Comparison of ENCODE assay signal across 15 cellular contexts in the genomic region with DNA sequence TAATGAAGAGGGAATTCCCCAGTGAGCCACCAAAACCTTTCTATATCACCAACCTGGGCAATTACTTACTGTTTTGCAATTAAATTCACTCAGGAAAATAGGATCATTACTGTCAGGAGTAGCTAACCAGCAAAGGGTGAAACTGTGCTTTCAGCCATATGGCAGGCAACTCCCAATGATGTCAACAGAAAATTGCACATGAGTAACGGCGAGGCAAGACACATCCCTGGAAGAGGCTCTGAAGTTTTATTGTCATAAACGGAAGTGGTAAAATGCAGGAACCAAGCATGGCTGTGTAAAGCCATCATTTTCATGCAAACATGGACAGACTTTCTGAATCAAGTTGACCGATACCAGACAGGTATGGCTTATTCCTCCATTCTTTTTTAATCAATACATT.
"Had no signal": no experiment of that assay in that cellular context is flagged by ENCODE, and none has a peak within 500 bp of the region (broad histone marks: within the 10 kb centered on the region; RNA-seq: fewer than 3 reads in every experiment).

No MANE protein-coding gene starts in this region.

- DNase-seq: activated CD4-positive, alpha-beta memory T cell treated with anti-CD3 and anti-CD28 coated beads, Interleukin-2, amount 10 ng/mL, durations not matched to agents 7 days and 5 days; activated CD4-positive, alpha-beta T cell treated with anti-CD3 and anti-CD28 coated beads for 48 hours; activated CD4-positive, CD25-positive, alpha-beta regulatory T cell; activated CD8-positive, alpha-beta memory T cell treated with anti-CD3 and anti-CD28 coated beads, Interleukin-2, amount 10 ng/mL, durations not matched to agents 7 days and 5 days; cerebellar nuclear complex; cortex of kidney; effector CD4-positive, alpha-beta T cell; nucleus accumbens; sigmoid colon; stimulated activated naive B cell treated with anti-CD40 and anti-IgM and Interleukin-4, amounts not matched to agents 10 μg/mL and 1 μg/mL and 100 μg/mL, for 72 hours; T1000; thyroid gland had no signal

- H3K27ac ChIP-seq: hepatocyte, sigmoid colon, thyroid gland had no signal

- H3K4me1 ChIP-seq: sigmoid colon, thyroid gland had no signal

- H3K4me3 ChIP-seq: hepatocyte, lung, sigmoid colon, thyroid gland had no signal

- H3K27me3 ChIP-seq: hepatocyte, sigmoid colon, thyroid gland had no signal

- ATAC-seq: activated CD8-positive, alpha-beta memory T cell treated with anti-CD3 and anti-CD28 coated beads, Interleukin-2, amount 10 ng/mL, durations not matched to agents 7 days and 5 days; esophagus mucosa; stimulated activated naive B cell treated with anti-CD40 and anti-IgM and Interleukin-4, amounts not matched to agents 10 μg/mL and 1 μg/mL and 100 μg/mL, for 72 hours had no signal
